In the genomic region with DNA sequence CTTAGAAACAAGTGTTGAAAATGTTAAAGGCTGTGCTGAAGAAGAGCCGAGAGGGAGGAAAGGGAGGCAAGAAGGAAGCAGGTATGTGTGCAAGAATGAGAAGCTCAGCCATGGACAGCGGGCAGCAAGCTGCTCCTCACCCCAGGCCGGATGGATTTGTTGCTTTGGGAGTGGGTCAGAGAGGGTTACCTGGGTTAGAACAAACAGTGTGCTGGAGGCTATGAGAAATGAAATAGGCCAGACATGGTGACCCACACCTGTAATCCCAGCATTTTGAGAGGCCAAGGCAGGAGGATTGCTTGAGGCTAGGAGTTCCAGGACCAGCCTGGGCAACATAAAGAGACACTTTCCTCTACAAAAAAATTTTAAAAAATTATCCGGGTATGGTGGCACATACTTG, we compare ENCODE assay signal across 20 cellular contexts.
DNase-seq lines count a peak whose midpoint lies in the region; ATAC-seq and TF ChIP-seq lines count a peak whose summit lies in the region.
"Had no signal": no experiment of that assay in that cellular context is flagged by ENCODE, and none has a peak within 500 bp of the region (broad histone marks: within the 10 kb centered on the region; RNA-seq: fewer than 3 reads in every experiment).

No MANE protein-coding gene starts in this region.

- peaks cover 74% of the 10 kb centered on the region for H3K4me1 Mint-ChIP-seq in nephron progenitor cell
- H3K4me1 Mint-ChIP-seq: naive thymus-derived CD4-positive, alpha-beta T cell had no signal

- no peaks in the 10 kb centered on the region for H3K27me3 ChIP-seq in PC-3 (ENCODE audit: low read length)
- no peaks in the 10 kb centered on the region for H3K27me3 ChIP-seq in ectodermal cell (ENCODE audit: control insufficient read depth, insufficient read depth, low read length, poor library complexity, severe bottlenecking)
- no peaks in the 10 kb centered on the region for H3K27me3 ChIP-seq in psoas muscle (ENCODE audit: insufficient read depth in 3 of 3, low read length in 2 of 3)
- no peaks in the 10 kb centered on the region for H3K27me3 ChIP-seq in lower lobe of right lung (ENCODE audit: low read depth)
- H3K27me3 ChIP-seq: BLaER1 treated with 17β-estradiol and CSF1 and Interleukin-3, amounts not matched to agents 10 nM and 100 nM; body of pancreas; stomach had no signal

- H3K4me1 ChIP-seq in PC-3 (ENCODE audit: insufficient read depth, low read length) (peaks cover 35% of the 10 kb centered on the region), ectodermal cell (ENCODE audit: control insufficient read depth, insufficient read depth, low read length) (peaks cover 32% of the 10 kb centered on the region), psoas muscle (no peaks in the 10 kb centered on the region), lower lobe of right lung (peaks cover 31% of the 10 kb centered on the region)
- H3K4me1 ChIP-seq: BLaER1 treated with 17β-estradiol and CSF1 and Interleukin-3, amounts not matched to agents 10 nM and 100 nM had no signal

- no peak overlapping the region for H2AFZ ChIP-seq in PC-3 (ENCODE audit: low read length)

- no peaks in the 10 kb centered on the region for H4K20me1 ChIP-seq in PC-3 (ENCODE audit: low read length)
- H4K20me1 ChIP-seq: BLaER1 treated with 17β-estradiol and CSF1 and Interleukin-3, amounts not matched to agents 10 nM and 100 nM had no signal

- no peak for DNase-seq in PC-3
- DNase-seq in nephron progenitor cell, result no peak
- no peak for DNase-seq in psoas muscle
- no peak for DNase-seq in lower lobe of right lung
- no peak for DNase-seq in coronary artery (ENCODE audit: low spot score)
- no peak for DNase-seq in lower leg skin (ENCODE audit: low spot score in 2 of 2)
- DNase-seq: activated B cell treated with CpG ODN at 0.5 μM for 24 hours; activated CD8-positive, alpha-beta T cell treated with anti-CD3 and anti-CD28 coated beads, Interleukin-2, amount 10 ng/mL, durations not matched to agents 7 days and 5 days; body of pancreas; naive thymus-derived CD4-positive, alpha-beta T cell; small intestine; stimulated activated CD4-positive, alpha-beta T cell treated with anti-CD3 and anti-CD28 coated beads, Interleukin-4, amount 100 ng/mL, for 24 hours; stomach had no signal

- H3K9me3 ChIP-seq in PC-3 (ENCODE audit: low read length) (no peaks in the 10 kb centered on the region), ectodermal cell (ENCODE audit: control insufficient read depth, low read length) (no peaks in the 10 kb centered on the region), psoas muscle (no peaks in the 10 kb centered on the region), lower lobe of right lung (no peaks in the 10 kb centered on the region)
- H3K9me3 ChIP-seq: BLaER1 treated with 17β-estradiol and CSF1 and Interleukin-3, amounts not matched to agents 10 nM and 100 nM; body of pancreas; stomach had no signal

- H3K4me3 ChIP-seq in PC-3 (ENCODE audit: low read length) (no peak overlapping the region), ectodermal cell (ENCODE audit: insufficient read depth, low read depth, low read length) (no peak overlapping the region), psoas muscle (no peak overlapping the region), lower lobe of right lung (no peak overlapping the region), coronary artery (no peak overlapping the region), lower leg skin (ENCODE audit: low read depth, poor library complexity, severe bottlenecking) (no peak overlapping the region)
- H3K4me3 ChIP-seq: BLaER1 treated with 17β-estradiol and CSF1 and Interleukin-3, amounts not matched to agents 10 nM and 100 nM; body of pancreas; lung; stomach had no signal

- TSS peak; percentile 5 for BruUV-seq in PC-3 (replicated peaks; lab: Mats Ljungman, UMichigan)

- H3K4me3 Mint-ChIP-seq in nephron progenitor cell, result no peak overlapping the region
- H3K4me3 Mint-ChIP-seq: activated B cell treated with CpG ODN at 0.5 μM for 24 hours; activated CD8-positive, alpha-beta T cell treated with anti-CD3 and anti-CD28 coated beads, Interleukin-2, amount 10 ng/mL, durations not matched to agents 7 days and 5 days; activated naive CD8-positive, alpha-beta T cell; dendritic cell treated with granulocyte-macrophage colony-stimulating factor and Interleukin-4, amounts not matched to agents 40 ng/mL and 50 ng/mL, for 4 days; naive thymus-derived CD4-positive, alpha-beta T cell; T-helper 2 cell treated with Interferon-gamma antibody and Interleukin-4, amounts not matched to agents 5 μg/mL and 100 μg/mL, for 36 hours had no signal

- peaks cover 59% of the 10 kb centered on the region for H3K36me3 Mint-ChIP-seq in nephron progenitor cell (ENCODE audit: low read depth)
- H3K36me3 Mint-ChIP-seq: activated naive CD8-positive, alpha-beta T cell; naive thymus-derived CD4-positive, alpha-beta T cell had no signal

- H3F3A ChIP-seq in PC-3 (ENCODE audit: low read length, unreplicated experiment), result no peaks in the 10 kb centered on the region

- H3K9ac ChIP-seq in PC-3 (ENCODE audit: low read length), result no peak overlapping the region
- H3K9ac ChIP-seq: BLaER1 treated with 17β-estradiol and CSF1 and Interleukin-3, amounts not matched to agents 10 nM and 100 nM had no signal

- no peak overlapping the region for H3K4me2 ChIP-seq in PC-3 (ENCODE audit: low read length)
- H3K4me2 ChIP-seq: BLaER1 treated with 17β-estradiol and CSF1 and Interleukin-3, amounts not matched to agents 10 nM and 100 nM had no signal

- TF ChIP-seq POLR2A in lower leg skin (IDR thresholded peaks at IDR 0.05), result no peak

- H3K27me3 Mint-ChIP-seq in nephron progenitor cell (ENCODE audit: low read depth, poor library complexity), result no peaks in the 10 kb centered on the region
- H3K27me3 Mint-ChIP-seq: activated B cell treated with CpG ODN at 0.5 μM for 24 hours; activated naive CD8-positive, alpha-beta T cell; dendritic cell treated with granulocyte-macrophage colony-stimulating factor and Interleukin-4, amounts not matched to agents 40 ng/mL and 50 ng/mL, for 4 days; naive thymus-derived CD4-positive, alpha-beta T cell had no signal

- no peaks in the 10 kb centered on the region for H3K9me3 Mint-ChIP-seq in nephron progenitor cell
- H3K9me3 Mint-ChIP-seq: activated B cell treated with CpG ODN at 0.5 μM for 24 hours; dendritic cell treated with granulocyte-macrophage colony-stimulating factor and Interleukin-4, amounts not matched to agents 40 ng/mL and 50 ng/mL, for 4 days; naive thymus-derived CD4-positive, alpha-beta T cell; T-helper 2 cell treated with Interferon-gamma antibody and Interleukin-4, amounts not matched to agents 5 μg/mL and 100 μg/mL, for 36 hours had no signal

- POLR2A ChIA-PET in PC-3 (lab: Charles Lee; ENCODE audit: unreplicated experiment), result interaction anchor here (0.6 kb wide), 1 partner anchor 23 kb away, joined by 5 read pairs; no protein-coding TSS in a partner anchor

- CTCF ChIA-PET in PC-3 (lab: Charles Lee), result interaction anchor here (0.8 kb wide), 1 partner anchor 30 kb away, joined by 3 read pairs; no protein-coding TSS in a partner anchor

- H3K27ac ChIP-seq in 22Rv1 (peak overlapping the region; percentile 60), PC-3 (ENCODE audit: low read length) (no peak overlapping the region), ectodermal cell (ENCODE audit: insufficient read depth, low read depth, low read length, poor library complexity, severe bottlenecking) (peak overlapping the region; percentile 93), psoas muscle (no peak overlapping the region), lower lobe of right lung (no peak overlapping the region), coronary artery (no peak overlapping the region)
- H3K27ac ChIP-seq: BLaER1 treated with 17β-estradiol and CSF1 and Interleukin-3, amounts not matched to agents 10 nM and 100 nM; stomach had no signal

- H3K9me2 ChIP-seq in PC-3 (replicated peaks; ENCODE audit: low read length), result no peaks in the 10 kb centered on the region

- ATAC-seq in PC-3, result no peak
- ATAC-seq in psoas muscle, result no peak
- no peak for ATAC-seq in lower lobe of right lung
- ATAC-seq: activated CD8-positive, alpha-beta T cell treated with anti-CD3 and anti-CD28 coated beads, Interleukin-2, amount 10 ng/mL, durations not matched to agents 7 days and 5 days; body of pancreas; naive thymus-derived CD4-positive, alpha-beta T cell had no signal

- no peak for TF ChIP-seq CTCF in 22Rv1 (IDR thresholded peaks at IDR 0.05)
- no peak for TF ChIP-seq CTCF in PC-3 (conservative IDR thresholded peaks at IDR 0.05; ENCODE audit: low read depth, low read length)
- TF ChIP-seq CTCF in nephron progenitor cell (IDR thresholded peaks at IDR 0.05), result no peak
- TF ChIP-seq CTCF in psoas muscle (IDR thresholded peaks at IDR 0.05), result no peak
- no peak for TF ChIP-seq CTCF in lower lobe of right lung (IDR thresholded peaks at IDR 0.05)
- TF ChIP-seq CTCF in coronary artery (IDR thresholded peaks at IDR 0.05), result no peak
- no peak for TF ChIP-seq CTCF in lower leg skin (IDR thresholded peaks at IDR 0.05)

- 83 to 86% methylated on average over 4 of the region's 4 CpGs for WGBS in ectodermal cell, 2 experiments
- 85 to 92% (median 90%) methylated on average over 4 of the region's 4 CpGs for WGBS in psoas muscle, 3 donors
- 78% methylated on average over 4 of the region's 4 CpGs for WGBS in lower leg skin, 2 donors

- peak overlapping the region; percentile 99 for H3K27ac Mint-ChIP-seq in nephron progenitor cell
- H3K27ac Mint-ChIP-seq: activated B cell treated with CpG ODN at 0.5 μM for 24 hours; activated CD8-positive, alpha-beta T cell treated with anti-CD3 and anti-CD28 coated beads, Interleukin-2, amount 10 ng/mL, durations not matched to agents 7 days and 5 days; activated naive CD8-positive, alpha-beta T cell; dendritic cell treated with granulocyte-macrophage colony-stimulating factor and Interleukin-4, amounts not matched to agents 40 ng/mL and 50 ng/mL, for 4 days; naive thymus-derived CD4-positive, alpha-beta T cell; T-helper 2 cell treated with Interferon-gamma antibody and Interleukin-4, amounts not matched to agents 5 μg/mL and 100 μg/mL, for 36 hours had no signal

- intact Hi-C loops in PC-3 (cut with micrococcal nuclease) (loop anchor here (2.0 kb wide), 1 partner anchor 27 kb away; no protein-coding TSS in a partner anchor), psoas muscle (cut with DNase I) (no loop called here), lower lobe of right lung (cut with DNase I) (no loop called here), lower leg skin (cut with DNase I; ENCODE audit: low total_unique reads) (no loop called here)

- H3K36me3 ChIP-seq in PC-3 (ENCODE audit: low read depth, low read length) (peaks cover 13% of the 10 kb centered on the region), ectodermal cell (ENCODE audit: control insufficient read depth, insufficient read depth, low read length) (no peaks in the 10 kb centered on the region), psoas muscle (ENCODE audit: insufficient read depth in 1 of 2, low read depth in 1 of 2) (no peaks in the 10 kb centered on the region), lower lobe of right lung (peaks cover 3% of the 10 kb centered on the region)
- H3K36me3 ChIP-seq: BLaER1 treated with 17β-estradiol and CSF1 and Interleukin-3, amounts not matched to agents 10 nM and 100 nM had no signal

- H3K79me2 ChIP-seq in PC-3 (ENCODE audit: low read length), result peaks cover 22% of the 10 kb centered on the region; the same call in 1 of the 2 replicates

Comparison
In these comparisons a context has a peak if more than half of its experiments do, and no peak if none do; other contexts are left out.
1. H3K27ac ChIP-seq: peak in 22Rv1 (single experiment) and ectodermal cell (single experiment); none in PC-3 (single experiment), psoas muscle (single experiment), lower lobe of right lung (single experiment) and coronary artery (0 of 2).